8 cellular contexts compared by ENCODE assay signal in genomic region chr11:67352546-67353316, GRCh38. TPM values are rescaled to one million over a fixed set of nuclear protein-coding genes. Genes with fewer than 3 reads are reported as not detected.
DNase-seq lines count a peak whose midpoint lies in the region; ATAC-seq, FAIRE-seq and TF ChIP-seq lines count a peak whose summit lies in the region.

No MANE protein-coding gene starts in this region.

- BruUV-seq in endothelial cell of umbilical vein (replicated peaks; lab: Mats Ljungman, UMichigan) = TSS peak; percentile 64

- no peaks in the 10 kb centered on the region for H3K9me1 ChIP-seq in endothelial cell of umbilical vein (replicated peaks; ENCODE audit: control insufficient read depth, extremely low read depth, insufficient read depth, low read length)

- TF ChIP-seq POLR2A in endothelial cell of umbilical vein (IDR thresholded peaks at IDR 0.05; ENCODE audit: low read depth, low read length) = peak; percentile 34

- H3K9me3 ChIP-seq in SU-DHL-6 (ENCODE audit: insufficient read depth, low read length) = no peaks in the 10 kb centered on the region
- no peaks in the 10 kb centered on the region for H3K9me3 ChIP-seq in endothelial cell of umbilical vein (replicated peaks; ENCODE audit: control insufficient read depth, insufficient read depth, low read length)

- H3K9ac ChIP-seq in SU-DHL-6 (ENCODE audit: low read length) (peak overlapping the region; percentile 86), endothelial cell of umbilical vein (replicated peaks; ENCODE audit: extremely low read depth, insufficient read depth, low read length) (peak overlapping the region; percentile 76)

- POLR2A ChIA-PET in BJ (lab: Charles Lee) (interaction anchor here (0.8 to 1.4 kb wide), 2 partner anchors 22 to 33 kb away, joined by 5 read pairs; no protein-coding TSS in a partner anchor), endothelial cell of umbilical vein (lab: Charles Lee) (interaction anchor here (1.0 to 1.8 kb wide), 3 partner anchors 17 to 231 kb away, joined by 3 to 5 read pairs (median 4); partner anchors contain the start of gene GSTP1)

- peak overlapping the region; percentile 96 for H3K27ac ChIP-seq in SU-DHL-6 (ENCODE audit: low read depth, low read length)
- peak overlapping the region; percentile 78 for H3K27ac ChIP-seq in endothelial cell of umbilical vein (ENCODE audit: insufficient read depth, low read depth, low read length)

- H2AFZ ChIP-seq in SU-DHL-6 (ENCODE audit: low read depth, low read length, severe bottlenecking) = no peak overlapping the region
- peak overlapping the region; percentile 8 for H2AFZ ChIP-seq in endothelial cell of umbilical vein (ENCODE audit: low read depth, low read length)

- peaks cover 24% of the 10 kb centered on the region for H3F3A ChIP-seq in SU-DHL-6 (ENCODE audit: insufficient read depth)

- dilution Hi-C loops in endothelial cell of umbilical vein (cut with MboI; ENCODE audit: extremely low pct_ligation_motif_present, low sequenced_read_pairs) = no loop called here

- H3K4me1 Mint-ChIP-seq in naive B cell = peaks cover 69 to 88% (median 87%) of the 10 kb centered on the region in 3 donors

- H3K9me2 ChIP-seq in SU-DHL-6 (replicated peaks; ENCODE audit: insufficient read depth, low read length) = no peaks in the 10 kb centered on the region

- H3K36me3 Mint-ChIP-seq in naive B cell = no peaks in the 10 kb centered on the region

- H3K4me1 ChIP-seq in endothelial cell of umbilical vein (ENCODE audit: control insufficient read depth, extremely low read depth, insufficient read depth, low read length) = peaks cover 50% of the 10 kb centered on the region

- H3K27ac Mint-ChIP-seq in naive B cell = peak overlapping the region; percentile 94 to 100 (median 98)

- DNase-seq in BJ (ENCODE audit: low read depth) = no peak
- no peak for DNase-seq in endothelial cell of umbilical vein (ENCODE audit: low read depth, low spot score)
- DNase-seq in naive B cell = no peak
- DNase-seq in stimulated activated CD4-positive, alpha-beta T cell treated with anti-CD3 and anti-CD28 coated beads, Interleukin-12 subunit alpha, Interleukin-12 subunit beta, amount 100 ng/mL, for 4 hours = no peak

- H4K20me1 ChIP-seq in SU-DHL-6 (ENCODE audit: low read depth, low read length) = no peaks in the 10 kb centered on the region
- no peaks in the 10 kb centered on the region for H4K20me1 ChIP-seq in endothelial cell of umbilical vein (replicated peaks; ENCODE audit: control insufficient read depth, extremely low read depth, insufficient read depth, low read length)

- H3K4me3 ChIP-seq in BJ (ENCODE audit: low read depth, low read length) = peak overlapping the region; percentile 78
- peak overlapping the region; percentile 59 for H3K4me3 ChIP-seq in SU-DHL-6 (ENCODE audit: insufficient read depth, low read length, poor library complexity, severe bottlenecking)
- peak overlapping the region; percentile 19 to 76 (median 53) for H3K4me3 ChIP-seq in endothelial cell of umbilical vein (replicated peaks in 1 of 3; ENCODE audit: insufficient read depth in 1 of 3, low read depth in 1 of 3, low read length in 3 of 3)

- CTCF ChIA-PET in BJ (lab: Yijun Ruan, JAX) (interaction anchor here (0.6 to 20.3 kb wide), 10 partner anchors 10 to 153 kb away, joined by 3 to 892 read pairs (median 4); partner anchors contain the start of genes CLCF1, PITPNM1 and RAD9A), endothelial cell of umbilical vein (lab: Charles Lee) (interaction anchor here (0.7 to 15.0 kb wide), 7 partner anchors 9 to 75 kb away, joined by 3 to 1051 read pairs (median 5); partner anchors contain the start of genes CLCF1, PPP1CA and SSH3)

- H3K27me3 Mint-ChIP-seq in naive B cell = no peaks in the 10 kb centered on the region

- intact Hi-C loops in endothelial cell of umbilical vein (cut with micrococcal nuclease) = loop anchor here (1.0 to 2.0 kb wide), 3 partner anchors 35 to 156 kb away; partner anchors contain the start of genes CDK2AP2 and TMEM134

- TF ChIP-seq CTCF in BJ (IDR thresholded peaks at IDR 0.05; ENCODE audit: insufficient read depth, low read depth, low read length) = no peak
- TF ChIP-seq CTCF in SU-DHL-6 (IDR thresholded peaks at IDR 0.05; ENCODE audit: insufficient read depth, low read length, poor library complexity, severe bottlenecking) = no peak
- no peak for TF ChIP-seq CTCF in endothelial cell of umbilical vein (IDR thresholded peaks at IDR 0.05; ENCODE audit: extremely low read depth in 1 of 2, insufficient read depth in 1 of 2, low read depth in 1 of 2, low read length in 2 of 2)

- ATAC-seq in GM19023 (IDR thresholded peaks at IDR 0.05; ENCODE audit: unreplicated experiment) (peak; percentile 14), HG03521 (IDR thresholded peaks at IDR 0.05; ENCODE audit: unreplicated experiment) (peak; percentile 13), naive B cell (ENCODE audit: low read depth in 2 of 2) (peak; percentile 46 to 51), GM18858 (IDR thresholded peaks at IDR 0.05; ENCODE audit: unreplicated experiment) (no peak)

- H3K79me2 ChIP-seq in SU-DHL-6 (ENCODE audit: insufficient read depth, low read length) (no peaks in the 10 kb centered on the region), endothelial cell of umbilical vein (ENCODE audit: control insufficient read depth, insufficient read depth, low read length) (peaks cover 4% of the 10 kb centered on the region)

- no peaks in the 10 kb centered on the region for H3K36me3 ChIP-seq in BJ (ENCODE audit: control insufficient read depth, insufficient read depth, low read length)
- H3K36me3 ChIP-seq in SU-DHL-6 (ENCODE audit: low read length) = no peaks in the 10 kb centered on the region
- H3K36me3 ChIP-seq in endothelial cell of umbilical vein (ENCODE audit: control insufficient read depth in 2 of 2, extremely low read depth in 1 of 2, insufficient read depth in 2 of 2, low read length in 2 of 2) = no peaks in the 10 kb centered on the region

- H3K9me3 Mint-ChIP-seq in naive B cell = no peaks in the 10 kb centered on the region

- no peak for FAIRE-seq in endothelial cell of umbilical vein (lab: Jason Lieb, UNC)

- no peaks in the 10 kb centered on the region for H3K27me3 ChIP-seq in BJ (ENCODE audit: control insufficient read depth, insufficient read depth, low read length)
- H3K27me3 ChIP-seq in SU-DHL-6 (ENCODE audit: low read length) = no peaks in the 10 kb centered on the region
- H3K27me3 ChIP-seq in endothelial cell of umbilical vein (ENCODE audit: control insufficient read depth in 2 of 2, insufficient read depth in 2 of 2, low read length in 2 of 2) = no peaks in the 10 kb centered on the region

- peak overlapping the region; percentile 79 for H3K4me2 ChIP-seq in SU-DHL-6 (ENCODE audit: low read depth, low read length, poor library complexity, severe bottlenecking)
- peak overlapping the region; percentile 32 for H3K4me2 ChIP-seq in endothelial cell of umbilical vein (ENCODE audit: insufficient read depth, low read length)

- peak overlapping the region; percentile 87 to 98 (median 98) for H3K4me3 Mint-ChIP-seq in naive B cell

RNA-seq across cellular contexts. Expression of gene POLD4, which starts 0.6 kb away (rescaled TPM):
- 95.6 and 119 TPM in 2 replicates for polyA plus RNA-seq in BJ (2011; rRNA removed)
- 14.4 and 21.1 TPM in 2 replicates for polyA minus RNA-seq in BJ (2011; rRNA and poly(A)+ RNA removed)
- total RNA-seq in endothelial cell of umbilical vein = 50.1 and 66.9 TPM in 2 replicates
- 204 and 236 TPM in 2 replicates for polyA plus RNA-seq in endothelial cell of umbilical vein
- polyA plus RNA-seq in endothelial cell of umbilical vein (2011; cell fraction: cytosol; rRNA removed) = 136 and 153 TPM in 2 replicates
- polyA plus RNA-seq in endothelial cell of umbilical vein (2011; cell fraction: nucleus; rRNA removed) = 102 and 113 TPM in 2 replicates
- polyA plus RNA-seq in endothelial cell of umbilical vein (2012) = 113 and 160 TPM in 2 replicates
- polyA minus RNA-seq in endothelial cell of umbilical vein = 20.8 and 22.5 TPM in 2 replicates
- 9.0 TPM for polyA minus RNA-seq in endothelial cell of umbilical vein (2011; cell fraction: cytosol; rRNA and poly(A)+ RNA removed)
- 16.3 and 23.4 TPM in 2 replicates for polyA minus RNA-seq in endothelial cell of umbilical vein (2011; cell fraction: nucleus; rRNA and poly(A)+ RNA removed)
- 100 to 1,000 TPM; 340 to 535 (median 458) TPM for polyA plus RNA-seq in naive B cell (ENCODE audit: low read depth in 6 of 6)

RNA-seq across cellular contexts. Expression of gene CLCF1, which starts 20.7 kb away (rescaled TPM):
- 13.9 and 21.3 TPM in 2 replicates for polyA plus RNA-seq in BJ (2011; rRNA removed)
- polyA minus RNA-seq in BJ (2011; rRNA and poly(A)+ RNA removed) = 9.8 and 11.6 TPM in 2 replicates
- 5.7 and 5.8 TPM in 2 replicates for total RNA-seq in endothelial cell of umbilical vein
- 6.5 and 8.7 TPM in 2 replicates for polyA plus RNA-seq in endothelial cell of umbilical vein
- 4.3 and 4.7 TPM in 2 replicates for polyA plus RNA-seq in endothelial cell of umbilical vein (2011; cell fraction: cytosol; rRNA removed)
- 9.3 TPM in 2 replicates for polyA plus RNA-seq in endothelial cell of umbilical vein (2011; cell fraction: nucleus; rRNA removed)
- polyA plus RNA-seq in endothelial cell of umbilical vein (2012) = 4.2 and 6.0 TPM in 2 replicates
- 2.1 TPM in 2 replicates for polyA minus RNA-seq in endothelial cell of umbilical vein
- 4.3 TPM for polyA minus RNA-seq in endothelial cell of umbilical vein (2011; cell fraction: cytosol; rRNA and poly(A)+ RNA removed)
- polyA minus RNA-seq in endothelial cell of umbilical vein (2011; cell fraction: nucleus; rRNA and poly(A)+ RNA removed) = 1.4 and 1.8 TPM in 2 replicates
- 10 to 100 TPM in 1 of 6 donors, 1 to 10 TPM in 5; 5.3 to 10.4 (median 7.7) TPM for polyA plus RNA-seq in naive B cell (ENCODE audit: low read depth in 6 of 6)

RNA-seq across cellular contexts. Expression of gene RAD9A, which starts 39.1 kb away (rescaled TPM):
- polyA plus RNA-seq in BJ (2011; rRNA removed) (5.9 and 10.7 TPM in 2 replicates), endothelial cell of umbilical vein (22.2 and 25.5 TPM in 2 replicates), naive B cell (ENCODE audit: low read depth in 6 of 6) (10 to 100 TPM in 4 of 6 donors, 1 to 10 TPM in 2; 6.7 to 17.5 (median 11.0) TPM)
- 1.9 and 2.5 TPM in 2 replicates for polyA minus RNA-seq in BJ (2011; rRNA and poly(A)+ RNA removed)
- total RNA-seq in endothelial cell of umbilical vein = 18.4 and 24.6 TPM in 2 replicates
- 8.0 and 14.2 TPM in 2 replicates for polyA plus RNA-seq in endothelial cell of umbilical vein (2011; cell fraction: cytosol; rRNA removed)
- 93.4 and 97.2 TPM in 2 replicates for polyA plus RNA-seq in endothelial cell of umbilical vein (2011; cell fraction: nucleus; rRNA removed)
- 13.7 and 14.0 TPM in 2 replicates for polyA plus RNA-seq in endothelial cell of umbilical vein (2012)
- polyA minus RNA-seq in endothelial cell of umbilical vein = 8.2 and 9.1 TPM in 2 replicates
- polyA minus RNA-seq in endothelial cell of umbilical vein (2011; cell fraction: cytosol; rRNA and poly(A)+ RNA removed) = 6.8 TPM
- polyA minus RNA-seq in endothelial cell of umbilical vein (2011; cell fraction: nucleus; rRNA and poly(A)+ RNA removed) = 16.2 and 18.6 TPM in 2 replicates

RNA-seq across cellular contexts. Expression of gene PPP1CA, which starts 48.9 kb away (rescaled TPM):
- polyA plus RNA-seq in BJ (2011; rRNA removed) (146 and 233 TPM in 2 replicates), endothelial cell of umbilical vein (419 and 446 TPM in 2 replicates), naive B cell (ENCODE audit: low read depth in 6 of 6) (100 to 1,000 TPM; 492 to 795 (median 530) TPM)
- polyA minus RNA-seq in BJ (2011; rRNA and poly(A)+ RNA removed) = 104 and 141 TPM in 2 replicates
- 192 and 202 TPM in 2 replicates for total RNA-seq in endothelial cell of umbilical vein
- polyA plus RNA-seq in endothelial cell of umbilical vein (2011; cell fraction: cytosol; rRNA removed) = 287 and 295 TPM in 2 replicates
- 126 and 127 TPM in 2 replicates for polyA plus RNA-seq in endothelial cell of umbilical vein (2011; cell fraction: nucleus; rRNA removed)
- polyA plus RNA-seq in endothelial cell of umbilical vein (2012) = 168 and 197 TPM in 2 replicates
- 148 and 170 TPM in 2 replicates for polyA minus RNA-seq in endothelial cell of umbilical vein
- polyA minus RNA-seq in endothelial cell of umbilical vein (2011; cell fraction: cytosol; rRNA and poly(A)+ RNA removed) = 131 TPM
- 30.2 and 40.7 TPM in 2 replicates for polyA minus RNA-seq in endothelial cell of umbilical vein (2011; cell fraction: nucleus; rRNA and poly(A)+ RNA removed)

RNA-seq across cellular contexts. Expression of gene SSH3, which starts 49.4 kb away (rescaled TPM):
- 19.1 and 22.1 TPM in 2 replicates for polyA plus RNA-seq in BJ (2011; rRNA removed)
- polyA minus RNA-seq in BJ (2011; rRNA and poly(A)+ RNA removed) = 10.9 and 14.6 TPM in 2 replicates
- 16.5 and 22.5 TPM in 2 replicates for total RNA-seq in endothelial cell of umbilical vein
- 14.3 and 16.4 TPM in 2 replicates for polyA plus RNA-seq in endothelial cell of umbilical vein
- 6.1 and 9.0 TPM in 2 replicates for polyA plus RNA-seq in endothelial cell of umbilical vein (2011; cell fraction: cytosol; rRNA removed)
- polyA plus RNA-seq in endothelial cell of umbilical vein (2011; cell fraction: nucleus; rRNA removed) = 44.3 and 57.9 TPM in 2 replicates
- 15.7 and 20.8 TPM in 2 replicates for polyA plus RNA-seq in endothelial cell of umbilical vein (2012)
- 5.8 and 9.4 TPM in 2 replicates for polyA minus RNA-seq in endothelial cell of umbilical vein
- polyA minus RNA-seq in endothelial cell of umbilical vein (2011; cell fraction: cytosol; rRNA and poly(A)+ RNA removed) = 15.0 TPM
- polyA minus RNA-seq in endothelial cell of umbilical vein (2011; cell fraction: nucleus; rRNA and poly(A)+ RNA removed) = 5.3 and 12.8 TPM in 2 replicates
- under 1 TPM in 1 of 6 donors, not detected in 5; 0.18 TPM for polyA plus RNA-seq in naive B cell (ENCODE audit: low read depth in 6 of 6)
